22 cellular contexts compared by ENCODE assay signal in the genomic region with DNA sequence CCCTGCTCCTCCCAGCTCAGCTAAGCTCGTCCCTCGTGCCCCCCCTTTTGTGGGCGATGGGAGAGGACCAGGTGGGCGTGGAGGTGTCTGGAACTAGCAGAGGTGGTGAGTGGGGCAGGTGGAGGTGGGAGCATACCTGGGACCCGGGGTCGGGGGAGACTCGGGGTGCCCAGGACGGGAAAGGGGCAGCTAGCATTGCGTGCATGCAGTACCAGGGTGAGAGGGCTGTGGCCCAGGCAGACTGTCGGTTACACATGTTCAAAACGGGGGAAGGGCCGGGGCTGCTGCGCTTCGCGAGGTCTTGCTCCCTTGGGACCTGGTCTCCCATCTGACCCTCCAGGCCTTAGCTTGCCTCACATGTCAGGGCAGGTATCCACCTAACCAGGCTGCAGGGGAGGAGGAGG. TPM values are rescaled to one million over a fixed set of nuclear protein-coding genes. Genes with fewer than 3 reads are reported as not detected.
DNase-seq lines count a peak whose midpoint lies in the region; ATAC-seq and TF ChIP-seq lines count a peak whose summit lies in the region.
"Had no signal": no experiment of that assay in that cellular context is flagged by ENCODE, and none has a peak within 500 bp of the region (broad histone marks: within the 10 kb centered on the region; RNA-seq: fewer than 3 reads in every experiment).

No MANE protein-coding gene starts in this region.

- H3K36me3 Mint-ChIP-seq in activated naive CD4-positive, alpha-beta T cell treated with anti-CD3 and anti-CD28 coated beads for 36 hours (ENCODE audit: low read depth) = peaks cover 18% of the 10 kb centered on the region
- peaks cover 40% of the 10 kb centered on the region for H3K36me3 Mint-ChIP-seq in stimulated activated memory B cell treated with anti-CD40 and anti-IgM and Interleukin-4, amounts not matched to agents 10 μg/mL and 1 μg/mL and 100 μg/mL, for 72 hours

- TF ChIP-seq POLR2A in breast epithelium (IDR thresholded peaks at IDR 0.05) = no peak

- H3K27me3 ChIP-seq in breast epithelium = no peaks in the 10 kb centered on the region
- H3K27me3 ChIP-seq: SJCRH30 had no signal

- no peaks in the 10 kb centered on the region for H3K9me3 Mint-ChIP-seq in activated naive CD4-positive, alpha-beta T cell treated with anti-CD3 and anti-CD28 coated beads for 36 hours
- H3K9me3 Mint-ChIP-seq in stimulated activated memory B cell treated with anti-CD40 and anti-IgM and Interleukin-4, amounts not matched to agents 10 μg/mL and 1 μg/mL and 100 μg/mL, for 72 hours = no peaks in the 10 kb centered on the region
- H3K9me3 Mint-ChIP-seq: CD8-positive, alpha-beta memory T cell; nephron had no signal

- no peak overlapping the region for H3K4me3 ChIP-seq in breast epithelium
- H3K4me3 ChIP-seq: prostate gland, SJCRH30, smooth muscle cell, tibial artery had no signal

- CTCF ChIA-PET in activated naive CD4-positive, alpha-beta T cell treated with anti-CD3 and anti-CD28 coated beads for 36 hours (lab: Charles Lee) = interaction anchor here (0.7 to 1.2 kb wide), 4 partner anchors 13 to 53 kb away, joined by 3 read pairs; no protein-coding TSS in a partner anchor

- H3K27ac Mint-ChIP-seq in activated naive CD4-positive, alpha-beta T cell treated with anti-CD3 and anti-CD28 coated beads for 36 hours = peak overlapping the region; percentile 24
- no peak overlapping the region for H3K27ac Mint-ChIP-seq in stimulated activated memory B cell treated with anti-CD40 and anti-IgM and Interleukin-4, amounts not matched to agents 10 μg/mL and 1 μg/mL and 100 μg/mL, for 72 hours
- H3K27ac Mint-ChIP-seq: nephron had no signal

- H3K9me3 ChIP-seq in breast epithelium = no peaks in the 10 kb centered on the region
- H3K9me3 ChIP-seq: prostate gland, SJCRH30, tibial artery had no signal

- no peak for TF ChIP-seq CTCF in breast epithelium (IDR thresholded peaks at IDR 0.05)

- H3K4me1 ChIP-seq in breast epithelium = peaks cover 11 to 38% of the 10 kb centered on the region in 2 donors
- H3K4me1 ChIP-seq: SJCRH30 had no signal

- peak; percentile 42 for ATAC-seq in stimulated activated memory B cell treated with anti-CD40 and anti-IgM and Interleukin-4, amounts not matched to agents 10 μg/mL and 1 μg/mL and 100 μg/mL, for 72 hours
- ATAC-seq in HG03520 (IDR thresholded peaks at IDR 0.05; ENCODE audit: unreplicated experiment) = no peak

- H3K36me3 ChIP-seq in breast epithelium = no peaks in the 10 kb centered on the region
- H3K36me3 ChIP-seq: prostate gland had no signal

- no peak for DNase-seq in activated naive CD4-positive, alpha-beta T cell treated with anti-CD3 and anti-CD28 coated beads for 36 hours
- no peak for DNase-seq in activated naive CD4-positive, alpha-beta T cell (lab: John Stamatoyannopoulos, UW)
- no peak for DNase-seq in breast epithelium (ENCODE audit: low spot score in 2 of 2)
- no peak for DNase-seq in NCI-H1436 (lab: John Stamatoyannopoulos, UW)
- DNase-seq in germinal center (ENCODE audit: low spot score) = no peak
- DNase-seq: activated CD4-positive, CD25-positive, alpha-beta regulatory T cell treated with anti-CD3 and anti-CD28 coated beads, Interleukin-2, amount 50 U/mL, for 72 hours; activated gamma-delta T cell; amygdala; central memory CD4-positive, alpha-beta T cell; mesenchymal stem cell; NCI-H2029; NCI-H524; SJCRH30; T-helper 2 cell; tibial artery had no signal

- H3K27ac ChIP-seq in breast epithelium = peak overlapping the region; percentile 38 to 87
- H3K27ac ChIP-seq: SJCRH30, tibial artery had no signal

- no peak overlapping the region for H3K4me3 Mint-ChIP-seq in activated naive CD4-positive, alpha-beta T cell treated with anti-CD3 and anti-CD28 coated beads for 36 hours
- no peak overlapping the region for H3K4me3 Mint-ChIP-seq in stimulated activated memory B cell treated with anti-CD40 and anti-IgM and Interleukin-4, amounts not matched to agents 10 μg/mL and 1 μg/mL and 100 μg/mL, for 72 hours
- H3K4me3 Mint-ChIP-seq: CD8-positive, alpha-beta memory T cell; nephron had no signal

- intact Hi-C loops in activated naive CD4-positive, alpha-beta T cell treated with anti-CD3 and anti-CD28 coated beads for 36 hours (cut with micrococcal nuclease) = no loop called here
- intact Hi-C loops in breast epithelium (cut with DNase I; ENCODE audit: low total_unique reads) = loop anchor here (5.0 kb wide), 1 partner anchor 1619 kb away; a partner anchor contains a TSS

- TF ChIP-seq EP300 in Ishikawa (IDR thresholded peaks at IDR 0.05; ENCODE audit: borderline replicate concordance) = no peak

- no peak for TF ChIP-seq RAD21 in Ishikawa (IDR thresholded peaks at IDR 0.05; ENCODE audit: low read depth)

- H3K27me3 Mint-ChIP-seq in activated naive CD4-positive, alpha-beta T cell treated with anti-CD3 and anti-CD28 coated beads for 36 hours (ENCODE audit: low read depth) = no peaks in the 10 kb centered on the region
- H3K27me3 Mint-ChIP-seq in stimulated activated memory B cell treated with anti-CD40 and anti-IgM and Interleukin-4, amounts not matched to agents 10 μg/mL and 1 μg/mL and 100 μg/mL, for 72 hours = no peaks in the 10 kb centered on the region
- H3K27me3 Mint-ChIP-seq: CD8-positive, alpha-beta memory T cell had no signal

- peaks cover 42% of the 10 kb centered on the region for H3K4me1 Mint-ChIP-seq in activated naive CD4-positive, alpha-beta T cell treated with anti-CD3 and anti-CD28 coated beads for 36 hours (ENCODE audit: low read depth)
- peaks cover 40% of the 10 kb centered on the region for H3K4me1 Mint-ChIP-seq in stimulated activated memory B cell treated with anti-CD40 and anti-IgM and Interleukin-4, amounts not matched to agents 10 μg/mL and 1 μg/mL and 100 μg/mL, for 72 hours

TF ChIP-seq in Ishikawa, 13 proteins besides CTCF, POLR2A, EP300 and RAD21:
- TF ChIP-seq, protein P1, sequence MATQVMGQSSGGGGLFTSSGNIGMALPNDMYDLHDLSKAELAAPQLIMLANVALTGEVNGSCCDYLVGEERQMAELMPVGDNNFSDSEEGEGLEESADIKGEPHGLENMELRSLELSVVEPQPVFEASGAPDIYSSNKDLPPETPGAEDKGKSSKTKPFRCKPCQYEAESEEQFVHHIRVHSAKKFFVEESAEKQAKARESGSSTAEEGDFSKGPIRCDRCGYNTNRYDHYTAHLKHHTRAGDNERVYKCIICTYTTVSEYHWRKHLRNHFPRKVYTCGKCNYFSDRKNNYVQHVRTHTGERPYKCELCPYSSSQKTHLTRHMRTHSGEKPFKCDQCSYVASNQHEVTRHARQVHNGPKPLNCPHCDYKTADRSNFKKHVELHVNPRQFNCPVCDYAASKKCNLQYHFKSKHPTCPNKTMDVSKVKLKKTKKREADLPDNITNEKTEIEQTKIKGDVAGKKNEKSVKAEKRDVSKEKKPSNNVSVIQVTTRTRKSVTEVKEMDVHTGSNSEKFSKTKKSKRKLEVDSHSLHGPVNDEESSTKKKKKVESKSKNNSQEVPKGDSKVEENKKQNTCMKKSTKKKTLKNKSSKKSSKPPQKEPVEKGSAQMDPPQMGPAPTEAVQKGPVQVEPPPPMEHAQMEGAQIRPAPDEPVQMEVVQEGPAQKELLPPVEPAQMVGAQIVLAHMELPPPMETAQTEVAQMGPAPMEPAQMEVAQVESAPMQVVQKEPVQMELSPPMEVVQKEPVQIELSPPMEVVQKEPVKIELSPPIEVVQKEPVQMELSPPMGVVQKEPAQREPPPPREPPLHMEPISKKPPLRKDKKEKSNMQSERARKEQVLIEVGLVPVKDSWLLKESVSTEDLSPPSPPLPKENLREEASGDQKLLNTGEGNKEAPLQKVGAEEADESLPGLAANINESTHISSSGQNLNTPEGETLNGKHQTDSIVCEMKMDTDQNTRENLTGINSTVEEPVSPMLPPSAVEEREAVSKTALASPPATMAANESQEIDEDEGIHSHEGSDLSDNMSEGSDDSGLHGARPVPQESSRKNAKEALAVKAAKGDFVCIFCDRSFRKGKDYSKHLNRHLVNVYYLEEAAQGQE (IDR thresholded peaks at IDR 0.05; ENCODE audit: low read depth) = no peak
- no peak for TF ChIP-seq NFIC (IDR thresholded peaks at IDR 0.05)
- TF ChIP-seq ZBTB7A (IDR thresholded peaks at IDR 0.05; ENCODE audit: low read depth) = peak; percentile 23; the same call in 1 of the 2 replicates
- TF ChIP-seq CREB1 (IDR thresholded peaks at IDR 0.05; ENCODE audit: low read depth) = no peak
- TF ChIP-seq, protein P2, sequence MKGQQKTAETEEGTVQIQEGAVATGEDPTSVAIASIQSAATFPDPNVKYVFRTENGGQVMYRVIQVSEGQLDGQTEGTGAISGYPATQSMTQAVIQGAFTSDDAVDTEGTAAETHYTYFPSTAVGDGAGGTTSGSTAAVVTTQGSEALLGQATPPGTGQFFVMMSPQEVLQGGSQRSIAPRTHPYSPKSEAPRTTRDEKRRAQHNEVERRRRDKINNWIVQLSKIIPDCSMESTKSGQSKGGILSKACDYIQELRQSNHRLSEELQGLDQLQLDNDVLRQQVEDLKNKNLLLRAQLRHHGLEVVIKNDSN (IDR thresholded peaks at IDR 0.05) = no peak

RNA-seq across cellular contexts. Expression of a gene that starts 9.1 kb away (rescaled TPM):
- total RNA-seq in activated naive CD4-positive, alpha-beta T cell treated with anti-CD3 and anti-CD28 coated beads for 36 hours = 100 to 1,000 TPM; 326 to 354 TPM
- total RNA-seq in breast epithelium = 100 to 1,000 TPM; 329 to 407 (median 397) TPM

RNA-seq across cellular contexts. Expression of a gene that starts 24.1 kb away (rescaled TPM):
- 1 to 10 TPM; 6.5 to 7.2 TPM for total RNA-seq in activated naive CD4-positive, alpha-beta T cell treated with anti-CD3 and anti-CD28 coated beads for 36 hours
- 10 to 100 TPM; 25.3 to 65.6 (median 35.1) TPM for total RNA-seq in breast epithelium

RNA-seq across cellular contexts. Expression of a gene that starts 40.9 kb away (rescaled TPM):
- 10 to 100 TPM; 10.9 to 11.2 TPM for total RNA-seq in activated naive CD4-positive, alpha-beta T cell treated with anti-CD3 and anti-CD28 coated beads for 36 hours
- total RNA-seq in breast epithelium = 10 to 100 TPM; 40.5 to 52.0 (median 42.3) TPM
